Comparison of ENCODE assay signal across 7 cellular contexts in genomic region chr9:104708737-104709136, GRCh38. TPM values are rescaled to one million over a fixed set of nuclear protein-coding genes. Genes with fewer than 3 reads are reported as not detected.
"Had no signal": no experiment of that assay in that cellular context is flagged by ENCODE, and none has a peak within 500 bp of the region (broad histone marks: within the 10 kb centered on the region; RNA-seq: fewer than 3 reads in every experiment).

No MANE protein-coding gene starts in this region.

RNA-seq across cellular contexts. Expression of gene OR13D1, which starts 14.4 kb away (rescaled TPM):
- total RNA-seq: GM23248, GM23338, H1, H4, H7, H9, HFFc6 had no signal
- polyA plus RNA-seq: GM23248, GM23338, H1 had no signal
